ENCODE assay signal across 20 cellular contexts in the genomic region with DNA sequence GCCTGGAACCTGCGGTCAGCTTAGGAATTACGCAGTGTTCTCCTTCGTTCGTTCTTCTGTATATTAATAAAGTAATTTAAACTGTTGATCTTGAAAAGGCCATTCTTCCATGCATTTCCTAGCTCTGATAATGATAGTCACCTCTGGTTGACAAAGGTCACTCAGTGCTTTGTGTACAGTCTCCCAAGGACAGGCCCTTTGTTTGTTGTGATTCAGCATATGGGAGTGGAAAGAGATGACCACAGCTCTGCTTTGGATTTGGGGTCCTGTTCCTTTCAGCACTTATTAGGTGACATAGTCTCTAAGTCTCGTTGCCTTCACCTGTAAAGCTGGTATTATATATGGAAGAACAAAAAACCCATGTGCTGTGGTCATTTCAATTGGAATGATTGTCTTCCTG. TPM values are rescaled to one million over a fixed set of nuclear protein-coding genes. Genes with fewer than 3 reads are reported as not detected.
DNase-seq lines count a peak whose midpoint lies in the region; ATAC-seq, FAIRE-seq and TF ChIP-seq lines count a peak whose summit lies in the region.
"Had no signal": no experiment of that assay in that cellular context is flagged by ENCODE, and none has a peak within 500 bp of the region (broad histone marks: within the 10 kb centered on the region; RNA-seq: fewer than 3 reads in every experiment).

No MANE protein-coding gene starts in this region.

- RAD21 ChIA-PET in HCT116 (lab: Charles Lee; ENCODE audit: low non-redundant PET in 1 of 2, low total read pairs in 2 of 2, uncharacterized antibody in 2 of 2, unreplicated experiment in 2 of 2): no interaction called here

- TF ChIP-seq CTCF in HCT116 (IDR thresholded peaks at IDR 0.05 in 2 of 3, conservative IDR thresholded peaks at IDR 0.05 in 1 of 3; ENCODE audit: borderline replicate concordance in 1 of 3, insufficient read depth in 1 of 3, low read depth in 2 of 3, low read length in 2 of 3) (no peak), astrocyte (IDR thresholded peaks at IDR 0.05; ENCODE audit: insufficient read depth, low read depth, low read length) (no peak), gastrocnemius medialis (IDR thresholded peaks at IDR 0.05 in 4 of 5, conservative IDR thresholded peaks at IDR 0.05 in 1 of 5) (no peak), natural killer cell (IDR thresholded peaks at IDR 0.05) (no peak), Peyer's patch (IDR thresholded peaks at IDR 0.05) (no peak)

- H2AFZ ChIP-seq in HCT116 (ENCODE audit: low read depth, low read length, poor library complexity, severe bottlenecking): no peak overlapping the region
- no peak overlapping the region for H2AFZ ChIP-seq in astrocyte (ENCODE audit: low read depth, low read length)
- H2AFZ ChIP-seq: GM23338 had no signal

- H3K4me1 Mint-ChIP-seq in astrocyte (ENCODE audit: low read depth, unreplicated experiment) (peaks cover 21% of the 10 kb centered on the region), natural killer cell (peaks cover 26 to 30% of the 10 kb centered on the region in 2 donors)

- H3K9me2 ChIP-seq in HCT116 (ENCODE audit: insufficient read depth): no peaks in the 10 kb centered on the region

- H3K4me3 ChIP-seq in HCT116 (replicated peaks in 1 of 2; ENCODE audit: low read depth in 1 of 2, low read length in 2 of 2): no peak overlapping the region
- H3K4me3 ChIP-seq in astrocyte (ENCODE audit: insufficient read depth, low read depth, low read length): no peak overlapping the region
- no peak overlapping the region for H3K4me3 ChIP-seq in gastrocnemius medialis
- H3K4me3 ChIP-seq in Peyer's patch: no peak overlapping the region
- H3K4me3 ChIP-seq: GM23338, HAP-1, SK-N-MC had no signal

- intact Hi-C loops in HCT116 (cut with micrococcal nuclease): loop anchor here (5.0 kb wide), 1 partner anchor 35 kb away; no protein-coding TSS in a partner anchor
- intact Hi-C loops in gastrocnemius medialis (cut with DNase I; ENCODE audit: low total_unique reads): no loop called here
- intact Hi-C loops in natural killer cell (cut with micrococcal nuclease): no loop called here

- CTCF ChIA-PET in HCT116 (lab: Charles Lee): no interaction called here

- H3K4me3 Mint-ChIP-seq in astrocyte (ENCODE audit: unreplicated experiment) (no peak overlapping the region), natural killer cell (no peak overlapping the region)
- H3K4me3 Mint-ChIP-seq: GM23338, IgD-negative memory B cell had no signal

- H3K79me2 ChIP-seq in HCT116 (ENCODE audit: insufficient read depth, low read length) (peaks cover 100% of the 10 kb centered on the region), astrocyte (ENCODE audit: insufficient read depth, low read length) (peaks cover 89% of the 10 kb centered on the region)

- no peaks in the 10 kb centered on the region for H3K27me3 ChIP-seq in HCT116 (ENCODE audit: insufficient read depth, low read length)
- H3K27me3 ChIP-seq in astrocyte (ENCODE audit: insufficient read depth, low read length): no peaks in the 10 kb centered on the region
- H3K27me3 ChIP-seq in gastrocnemius medialis: no peaks in the 10 kb centered on the region
- H3K27me3 ChIP-seq in Peyer's patch: no peaks in the 10 kb centered on the region
- H3K27me3 ChIP-seq: BE2C had no signal

- peaks cover 5% of the 10 kb centered on the region for H3K9me3 Mint-ChIP-seq in astrocyte (ENCODE audit: unreplicated experiment)
- H3K9me3 Mint-ChIP-seq in natural killer cell: no peaks in the 10 kb centered on the region
- H3K9me3 Mint-ChIP-seq: GM23338 had no signal

- TF ChIP-seq RAD21 in HCT116 (IDR thresholded peaks at IDR 0.05; ENCODE audit: low read depth): no peak

- FAIRE-seq in astrocyte (lab: Jason Lieb, UNC): no peak

- BruUV-seq in HCT116 (replicated peaks; lab: Mats Ljungman, UMichigan): TSS peak; percentile 1

- H3K9ac ChIP-seq in HCT116 (ENCODE audit: low read length) (no peak overlapping the region), astrocyte (ENCODE audit: low read length) (no peak overlapping the region)

- H3K36me3 Mint-ChIP-seq in astrocyte (ENCODE audit: low read depth, unreplicated experiment) (peaks cover 26% of the 10 kb centered on the region), natural killer cell (peaks cover 23% of the 10 kb centered on the region)

- H3K4me2 ChIP-seq in HCT116 (ENCODE audit: low read length) (no peak overlapping the region), astrocyte (ENCODE audit: low read length) (no peak overlapping the region)
- H3K4me2 ChIP-seq: GM23338 had no signal

- POLR2A ChIA-PET in HCT116 (lab: Charles Lee): no interaction called here

- no peak for ATAC-seq in HCT116
- ATAC-seq in left lobe of liver: peak; percentile 64
- no peak for ATAC-seq in gastrocnemius medialis
- no peak for ATAC-seq in GM21381 (IDR thresholded peaks at IDR 0.05; ENCODE audit: unreplicated experiment)
- no peak for ATAC-seq in natural killer cell
- ATAC-seq: GM23338 had no signal

- H3K4me1 ChIP-seq in HCT116 (ENCODE audit: control insufficient read depth in 1 of 2, insufficient read depth in 2 of 2, low read length in 2 of 2): no peaks in the 10 kb centered on the region
- H3K4me1 ChIP-seq in astrocyte (ENCODE audit: insufficient read depth, low read length): no peaks in the 10 kb centered on the region
- peaks cover 6 to 19% of the 10 kb centered on the region in 2 donors for H3K4me1 ChIP-seq in gastrocnemius medialis
- H3K4me1 ChIP-seq in Peyer's patch: no peaks in the 10 kb centered on the region
- H3K4me1 ChIP-seq: HAP-1 had no signal

- no peaks in the 10 kb centered on the region for H3K9me3 ChIP-seq in HCT116 (ENCODE audit: control insufficient read depth in 1 of 2, insufficient read depth in 1 of 2, low read depth in 1 of 2, low read length in 2 of 2)
- H3K9me3 ChIP-seq in astrocyte (ENCODE audit: insufficient read depth, low read depth, low read length): no peaks in the 10 kb centered on the region
- no peaks in the 10 kb centered on the region for H3K9me3 ChIP-seq in gastrocnemius medialis
- no peaks in the 10 kb centered on the region for H3K9me3 ChIP-seq in Peyer's patch
- H3K9me3 ChIP-seq: BE2C, HAP-1 had no signal

- H3K27ac Mint-ChIP-seq in astrocyte (ENCODE audit: unreplicated experiment): peak overlapping the region; percentile 35
- no peak overlapping the region for H3K27ac Mint-ChIP-seq in natural killer cell
- H3K27ac Mint-ChIP-seq: GM23338 had no signal

- H4K20me1 ChIP-seq in HCT116 (ENCODE audit: insufficient read depth) (peaks cover 50% of the 10 kb centered on the region), astrocyte (ENCODE audit: insufficient read depth, low read length) (peaks cover 66% of the 10 kb centered on the region)

- in situ Hi-C loops in gastrocnemius medialis (cut with MboI; ENCODE audit: low sequenced_read_pairs in 4 of 4): no loop called here

- TF ChIP-seq POLR2A in HCT116 (IDR thresholded peaks at IDR 0.05; ENCODE audit: borderline replicate concordance, extremely low read depth, insufficient read depth, insufficient read length): no peak
- no peak for TF ChIP-seq POLR2A in gastrocnemius medialis (IDR thresholded peaks at IDR 0.05)
- no peak for TF ChIP-seq POLR2A in Peyer's patch (IDR thresholded peaks at IDR 0.05)

- H3K27me3 Mint-ChIP-seq in astrocyte (ENCODE audit: low read depth, unreplicated experiment) (no peaks in the 10 kb centered on the region), natural killer cell (ENCODE audit: low read depth in 2 of 2) (no peaks in the 10 kb centered on the region)
- H3K27me3 Mint-ChIP-seq: IgD-negative memory B cell had no signal

- H3K27ac ChIP-seq in HCT116 (ENCODE audit: low read depth, low read length): no peak overlapping the region
- no peak overlapping the region for H3K27ac ChIP-seq in astrocyte (ENCODE audit: low read depth, low read length)
- H3K27ac ChIP-seq in gastrocnemius medialis: peak overlapping the region in 3 of 4 donors; percentile 5 to 35 (median 14)
- no peak overlapping the region for H3K27ac ChIP-seq in Peyer's patch

- DNase-seq in HCT116 (ENCODE audit: low read depth, low spot score) (no peak), astrocyte (ENCODE audit: low read depth) (no peak), left lobe of liver (ENCODE audit: low spot score) (no peak), gastrocnemius medialis (no peak), natural killer cell (no peak), Peyer's patch (no peak)
- DNase-seq: BE2C, EL, GF-D8, NCI-H1417, NCI-H1694 treated with DMSO at 0.1 percent for 48 hours, NCI-H446, NCI-H526, OCI-M1, SHP77 treated with DMSO at 0.1 percent for 48 hours had no signal

- peaks cover 55 to 68% of the 10 kb centered on the region in 2 experiments for H3K36me3 ChIP-seq in HCT116 (ENCODE audit: control insufficient read depth in 1 of 2, insufficient read depth in 2 of 2, low read length in 2 of 2)
- H3K36me3 ChIP-seq in astrocyte (ENCODE audit: insufficient read depth, low read length): peaks cover 45% of the 10 kb centered on the region
- peaks cover 0 to 58% of the 10 kb centered on the region in 2 donors for H3K36me3 ChIP-seq in gastrocnemius medialis
- peaks cover 0 to 78% (median 0%) of the 10 kb centered on the region in 3 donors for H3K36me3 ChIP-seq in Peyer's patch

TF ChIP-seq in HCT116, 20 proteins besides CTCF, POLR2A, EP300 and RAD21 (continues in another document):
- TF ChIP-seq ZNF274 (IDR thresholded peaks at IDR 0.05; ENCODE audit: low read depth, low read length) (no peak), SRF (IDR thresholded peaks at IDR 0.05; ENCODE audit: low read depth) (no peak), CBX3 (IDR thresholded peaks at IDR 0.05; ENCODE audit: low read depth) (no peak), YY1 (IDR thresholded peaks at IDR 0.05; ENCODE audit: extremely low read depth, insufficient replicate concordance, low read depth, low read length) (no peak), ELF1 (IDR thresholded peaks at IDR 0.05; ENCODE audit: borderline replicate concordance, low read depth) (no peak)
- TF ChIP-seq, protein P1, sequence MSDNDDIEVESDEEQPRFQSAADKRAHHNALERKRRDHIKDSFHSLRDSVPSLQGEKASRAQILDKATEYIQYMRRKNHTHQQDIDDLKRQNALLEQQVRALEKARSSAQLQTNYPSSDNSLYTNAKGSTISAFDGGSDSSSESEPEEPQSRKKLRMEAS (IDR thresholded peaks at IDR 0.05): no peak

RNA-seq across cellular contexts. Expression of a gene that starts 39.6 kb away (rescaled TPM):
- total RNA-seq in HCT116 (2021; ENCODE audit: unreplicated experiment) (251 TPM), astrocyte (163 and 205 TPM in 2 replicates), left lobe of liver (98.7 TPM), gastrocnemius medialis (100 to 1,000 TPM; 163 to 249 (median 188) TPM), natural killer cell (100 to 1,000 TPM in 1 of 3 donors, 10 to 100 TPM in 2; 85.6 to 101 (median 92.6) TPM), Peyer's patch (10 to 100 TPM; 45.7 to 57.4 (median 50.5) TPM)
- polyA plus RNA-seq in HCT116 (2012): 113 and 123 TPM in 2 replicates

Comparison
In these comparisons a context has a peak if more than half of its experiments do, and no peak if none do; other contexts are left out.
1. H3K27ac ChIP-seq: peak in gastrocnemius medialis (3 of 4); none in HCT116 (single experiment), astrocyte (single experiment) and Peyer's patch (0 of 4).